Comparison of ENCODE assay signal across 1 cellular context in genomic region chr1:58718435-58718834, GRCh38.
TF ChIP-seq lines count a peak whose summit lies in the region.

No MANE protein-coding gene starts in this region.

TF ChIP-seq in endothelial cell of umbilical vein, 7 proteins besides CTCF, POLR2A, EP300 and RAD21:
- peak; percentile 79 for TF ChIP-seq GATA2 (IDR thresholded peaks at IDR 0.05; ENCODE audit: insufficient read depth, insufficient read length, low read depth, low read length)
- no peak for TF ChIP-seq EZH2 (IDR thresholded peaks at IDR 0.05; ENCODE audit: borderline replicate concordance, low read depth, low read length, severe bottlenecking)
- TF ChIP-seq JUN (IDR thresholded peaks at IDR 0.05; ENCODE audit: borderline replicate concordance, insufficient read depth, insufficient read length, low read depth) = no peak
- no peak for TF ChIP-seq MAX (IDR thresholded peaks at IDR 0.05; ENCODE audit: insufficient read depth, insufficient read length)
- no peak for TF ChIP-seq MYC (IDR thresholded peaks at IDR 0.05; ENCODE audit: low read depth, low read length)
- peak; percentile 82 for TF ChIP-seq POLR2AphosphoS5 (IDR thresholded peaks at IDR 0.05; ENCODE audit: insufficient read depth, low read depth, low read length)
- TF ChIP-seq FOS (IDR thresholded peaks at IDR 0.05; ENCODE audit: borderline replicate concordance, insufficient read depth, low read length) = peak; percentile 54
